Comparison of ENCODE assay signal across 1 cellular context in genomic region chr6:109456283-109456583, GRCh38.
TF ChIP-seq lines count a peak whose summit lies in the region.

No MANE protein-coding gene starts in this region.

TF ChIP-seq in HEK293, 187 proteins besides CTCF, POLR2A, EP300 and RAD21 (continued from another document):
- 0 out of 2 replicates have a peak, but pooled peaks have one; percentile 18 for TF ChIP-seq ZBTB11 (tag by site-specific recombination; conservative IDR thresholded peaks at IDR 0.05; ENCODE audit: low read depth)
- no peak for TF ChIP-seq ZNF629 (tag by site-specific recombination; IDR thresholded peaks at IDR 0.05)
- TF ChIP-seq MEIS1 (CRISPR knock-in tag; IDR thresholded peaks at IDR 0.05; ENCODE audit: borderline replicate concordance), result 0 out of 2 replicates have a peak, but pooled peaks have one; percentile 6
- TF ChIP-seq BCL11A (tag by site-specific recombination; IDR thresholded peaks at IDR 0.05; ENCODE audit: low read depth), result peak; percentile 54; the same call in 1 of the 2 replicates
- no peak for TF ChIP-seq OSR2 (tag by site-specific recombination; IDR thresholded peaks at IDR 0.05)
- 0 out of 2 replicates have a peak, but pooled peaks have one; percentile 8 for TF ChIP-seq ZNF2 (tag by site-specific recombination; IDR thresholded peaks at IDR 0.05)
- peak; percentile 4; the same call in 1 of the 2 replicates for TF ChIP-seq ZBTB20 (tag by site-specific recombination; IDR thresholded peaks at IDR 0.05)
TF ChIP-seq in HEK293: peak in this region for 6.
